Comparison of ENCODE assay signal across 16 cellular contexts in the genomic region with DNA sequence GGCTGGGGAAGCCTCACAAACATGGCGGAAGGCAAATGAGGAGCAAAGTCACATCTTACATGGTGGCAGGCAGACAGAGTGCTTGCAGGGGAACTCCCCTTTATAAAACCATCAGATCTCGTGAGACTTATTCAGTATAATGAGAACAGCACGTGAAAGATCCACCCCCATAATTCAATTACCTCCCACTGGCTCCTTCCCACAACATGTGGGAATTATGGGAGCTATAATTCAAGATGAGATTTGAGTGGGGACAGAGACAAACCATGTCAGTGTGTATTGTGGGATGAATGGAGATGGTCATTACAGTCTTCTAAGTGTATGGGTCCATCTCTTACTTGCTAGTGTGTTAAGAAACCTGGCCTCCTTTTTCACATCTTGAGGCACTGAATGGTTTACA. TPM values are rescaled to one million over a fixed set of nuclear protein-coding genes. Genes with fewer than 3 reads are reported as not detected.
A peak's percentile ranks its signal among the peaks of the same experiment; 100 is the strongest.
DNase-seq lines count a peak whose midpoint lies in the region; ATAC-seq and TF ChIP-seq lines count a peak whose summit lies in the region.
"Had no signal": no experiment of that assay in that cellular context is flagged by ENCODE, and none has a peak within 500 bp of the region (broad histone marks: within the 10 kb centered on the region; RNA-seq: fewer than 3 reads in every experiment).

No MANE protein-coding gene starts in this region.

- no peak overlapping the region for H3K4me2 ChIP-seq in parathyroid adenoma (ENCODE audit: low read length)
- H3K4me2 ChIP-seq: GM23338 had no signal

- H3K36me3 ChIP-seq in heart left ventricle (peaks cover 0 to 12% (median 0%) of the 10 kb centered on the region in 9 donors), parathyroid adenoma (ENCODE audit: control insufficient read depth, insufficient read depth, low read length) (no peaks in the 10 kb centered on the region), stomach (peaks cover 0 to 32% (median 19%) of the 10 kb centered on the region in 4 donors)

- H3K4me1 Mint-ChIP-seq in T-helper 17 cell: peaks cover 33% of the 10 kb centered on the region

- ATAC-seq in heart left ventricle: no peak
- no peak for ATAC-seq in Right ventricle myocardium inferior
- ATAC-seq in T-helper 17 cell: no peak
- ATAC-seq: GM23338 had no signal

- H3K9ac ChIP-seq in parathyroid adenoma: no peak overlapping the region

- H2AFZ ChIP-seq in parathyroid adenoma: no peak overlapping the region
- H2AFZ ChIP-seq: GM23338 had no signal

- H3K27ac Mint-ChIP-seq in T-helper 17 cell: peak overlapping the region; percentile 59
- H3K27ac Mint-ChIP-seq: GM23338 had no signal

- TF ChIP-seq POLR2A in heart left ventricle (IDR thresholded peaks at IDR 0.05): no peak
- TF ChIP-seq POLR2A in stomach (IDR thresholded peaks at IDR 0.05): no peak

- no peak overlapping the region for H3K4me3 Mint-ChIP-seq in T-helper 17 cell
- H3K4me3 Mint-ChIP-seq: GM23338 had no signal

- peaks cover 37% of the 10 kb centered on the region for H3K79me2 ChIP-seq in parathyroid adenoma

- H3K4me3 ChIP-seq in heart left ventricle (no peak overlapping the region), parathyroid adenoma (ENCODE audit: low read depth, low read length) (no peak overlapping the region), stomach (no peak overlapping the region)
- H3K4me3 ChIP-seq: GM23338 had no signal

- H3K4me1 ChIP-seq in heart left ventricle (peaks cover 4 to 71% (median 53%) of the 10 kb centered on the region in 12 donors), parathyroid adenoma (peaks cover 24% of the 10 kb centered on the region), stomach (peaks cover 10 to 59% (median 27%) of the 10 kb centered on the region in 4 donors)
- H3K4me1 ChIP-seq: BE2C had no signal

- WGBS in heart left ventricle, 4 donors: 66 to 78% (median 71%) methylated on average over 3 of the region's 3 CpGs
- 69 to 82% (median 78%) methylated on average over 3 of the region's 3 CpGs for WGBS in stomach, 5 donors

- H3K9me3 ChIP-seq in heart left ventricle: no peaks in the 10 kb centered on the region
- H3K9me3 ChIP-seq in T-helper 17 cell (ENCODE audit: control insufficient read depth, low read length, poor library complexity, severe bottlenecking): no peaks in the 10 kb centered on the region
- H3K9me3 ChIP-seq in parathyroid adenoma (ENCODE audit: control insufficient read depth, low read length): no peaks in the 10 kb centered on the region
- H3K9me3 ChIP-seq in stomach: no peaks in the 10 kb centered on the region
- H3K9me3 ChIP-seq: BE2C had no signal

- peak overlapping the region in 9 of 12 donors; percentile 15 to 78 (median 36) for H3K27ac ChIP-seq in heart left ventricle
- H3K27ac ChIP-seq in epithelial cell of prostate: peak overlapping the region; percentile 7
- H3K27ac ChIP-seq in parathyroid adenoma: peak overlapping the region; percentile 85
- H3K27ac ChIP-seq in stomach: no peak overlapping the region
- H3K27ac ChIP-seq: C4-2B had no signal

- H3K36me3 Mint-ChIP-seq in T-helper 17 cell (ENCODE audit: low read depth): peaks cover 1% of the 10 kb centered on the region

- intact Hi-C loops in heart left ventricle (cut with DNase I): no loop called here
- intact Hi-C loops in Right ventricle myocardium inferior (cut with DNase I): no loop called here
- intact Hi-C loops in stomach (cut with DNase I; ENCODE audit: low total_unique reads): no loop called here

- TF ChIP-seq CTCF in heart left ventricle (IDR thresholded peaks at IDR 0.05) (no peak), parathyroid adenoma (IDR thresholded peaks at IDR 0.05) (no peak), stomach (IDR thresholded peaks at IDR 0.05) (no peak)

- H3K27me3 Mint-ChIP-seq in T-helper 17 cell: no peaks in the 10 kb centered on the region
- H3K27me3 Mint-ChIP-seq: CD4-positive, alpha-beta memory T cell had no signal

- H3K27me3 ChIP-seq in heart left ventricle (no peaks in the 10 kb centered on the region), parathyroid adenoma (ENCODE audit: control insufficient read depth, insufficient read depth, low read length) (no peaks in the 10 kb centered on the region), stomach (no peaks in the 10 kb centered on the region)
- H3K27me3 ChIP-seq: BE2C had no signal

- TF ChIP-seq EP300 in stomach (IDR thresholded peaks at IDR 0.05): no peak

- DNase-seq in heart left ventricle (no peak), Right ventricle myocardium inferior (ENCODE audit: missing footprints) (no peak), T-helper 17 cell (no peak), epithelial cell of prostate (ENCODE audit: low read depth, low spot score) (no peak), D341Med (ENCODE audit: low spot score) (no peak), amniotic stem cell (lab: John Stamatoyannopoulos, UW) (no peak), stomach (no peak)
- DNase-seq: BE2C; CD4-positive, alpha-beta memory T cell; DMS153; DMS79 treated with DMSO at 0.1 percent for 48 hours; EL; H7 had no signal

RNA-seq across cellular contexts. Expression of a gene that starts 4.4 kb away (rescaled TPM):
- total RNA-seq in heart left ventricle (100 to 1,000 TPM in 2 of 9 donors, 10 to 100 TPM in 7; 32.0 to 149 (median 39.2) TPM), Right ventricle myocardium inferior (44.9 TPM), T-helper 17 cell (10 to 100 TPM; 13.2 to 14.7 TPM), stomach (10 to 100 TPM in 4 of 5 donors, 1 to 10 TPM in 1; 1.8 to 55.4 (median 23.0) TPM)
- polyA plus RNA-seq in heart left ventricle (10 to 100 TPM; 39.1 to 74.4 TPM), stomach (10 to 100 TPM; 48.7 to 80.6 (median 50.9) TPM)

RNA-seq across cellular contexts. Expression of a gene that starts 4.9 kb away (rescaled TPM):
- total RNA-seq in heart left ventricle (10 to 100 TPM in 8 of 9 donors, 1 to 10 TPM in 1; 9.6 to 18.6 (median 13.7) TPM), Right ventricle myocardium inferior (17.1 TPM), T-helper 17 cell (10 to 100 TPM; 12.0 to 13.0 TPM), stomach (100 to 1,000 TPM in 1 of 5 donors, 10 to 100 TPM in 3, 1 to 10 TPM in 1; 4.8 to 131 (median 18.7) TPM)
- polyA plus RNA-seq in heart left ventricle (10 to 100 TPM; 21.2 to 40.4 TPM), stomach (10 to 100 TPM; 21.8 to 48.0 (median 26.0) TPM)

RNA-seq across cellular contexts. Expression of a gene that starts 25.2 kb away (rescaled TPM):
- 10 to 100 TPM in 3 of 9 donors, 1 to 10 TPM in 6; 6.4 to 11.5 (median 9.4) TPM for total RNA-seq in heart left ventricle
- 10 to 100 TPM in 1 of 2 donors, 1 to 10 TPM in 1; 5.0 to 12.6 TPM for polyA plus RNA-seq in heart left ventricle
- total RNA-seq in Right ventricle myocardium inferior: 8.3 TPM
- 1 to 10 TPM; 3.4 to 4.8 TPM for total RNA-seq in T-helper 17 cell
- 100 to 1,000 TPM in 1 of 5 donors, 1 to 10 TPM in 1, under 1 TPM in 1, not detected in 2; 0.92 to 158 (median 1.7) TPM for total RNA-seq in stomach
- 1 to 10 TPM; 4.6 to 9.9 (median 6.1) TPM for polyA plus RNA-seq in stomach

RNA-seq across cellular contexts. Expression of a gene that starts 25.7 kb away (rescaled TPM):
- total RNA-seq in heart left ventricle: 1 to 10 TPM; 1.0 to 5.4 (median 2.5) TPM
- 1 to 10 TPM; 2.5 to 6.7 TPM for polyA plus RNA-seq in heart left ventricle
- 3.8 TPM for total RNA-seq in Right ventricle myocardium inferior
- total RNA-seq in T-helper 17 cell: 10 to 100 TPM in 1 of 2 donors, 1 to 10 TPM in 1; 6.9 to 35.0 TPM
- total RNA-seq in stomach: 10 to 100 TPM in 2 of 5 donors, 1 to 10 TPM in 3; 2.3 to 76.3 (median 8.2) TPM
- 10 to 100 TPM; 14.8 to 33.9 (median 22.4) TPM for polyA plus RNA-seq in stomach

RNA-seq across cellular contexts. Expression of a gene that starts 37.7 kb away (rescaled TPM):
- total RNA-seq in heart left ventricle: 100 to 1,000 TPM in 6 of 9 donors, 10 to 100 TPM in 3; 67.9 to 138 (median 102) TPM
- 100 to 1,000 TPM; 121 to 130 TPM for polyA plus RNA-seq in heart left ventricle
- total RNA-seq in Right ventricle myocardium inferior: 108 TPM
- total RNA-seq in T-helper 17 cell: 10 to 100 TPM; 24.1 to 27.9 TPM
- total RNA-seq in stomach: 10 to 100 TPM in 4 of 5 donors, 1 to 10 TPM in 1; 8.2 to 50.0 (median 36.4) TPM
- polyA plus RNA-seq in stomach: 10 to 100 TPM; 44.1 to 50.9 (median 48.1) TPM

Comparison
In these comparisons a context has a peak if more than half of its experiments do, and no peak if none do; other contexts are left out.
1. H3K27ac ChIP-seq: peak in heart left ventricle (9 of 12), epithelial cell of prostate (single experiment) and parathyroid adenoma (single experiment); none in stomach (0 of 5).